In genomic region chr4:129092636-129093172, GRCh38 we compare ENCODE assay signal across 1 cellular context.
TF ChIP-seq lines count a peak whose summit lies in the region.

No MANE protein-coding gene starts in this region.

TF ChIP-seq in endothelial cell of umbilical vein, 7 proteins besides CTCF, POLR2A, EP300 and RAD21 (continued from another document):
- no peak for TF ChIP-seq GATA2 (IDR thresholded peaks at IDR 0.05; ENCODE audit: insufficient read depth, insufficient read length, low read depth, low read length)
